Comparison of ENCODE assay signal across 1 cellular context in genomic region chr19:40216777-40217026, GRCh38.
TF ChIP-seq lines count a peak whose summit lies in the region.

No MANE protein-coding gene starts in this region.

TF ChIP-seq in IMR-90, 13 proteins besides CTCF, POLR2A, EP300 and RAD21:
- TF ChIP-seq CEBPB (IDR thresholded peaks at IDR 0.05; ENCODE audit: low read depth, low read length) (no peak), ELK1 (IDR thresholded peaks at IDR 0.05; ENCODE audit: borderline replicate concordance, low read depth, low read length) (no peak), MAZ (IDR thresholded peaks at IDR 0.05; ENCODE audit: borderline replicate concordance, low read depth, low read length) (no peak), RFX5 (IDR thresholded peaks at IDR 0.05; ENCODE audit: low read depth, low read length) (no peak), RCOR1 (IDR thresholded peaks at IDR 0.05; ENCODE audit: insufficient replicate concordance, low read length) (no peak), CHD1 (IDR thresholded peaks at IDR 0.05; ENCODE audit: low read depth, low read length) (no peak), SMC3 (IDR thresholded peaks at IDR 0.05; ENCODE audit: low read depth, low read length) (no peak), MAFK (IDR thresholded peaks at IDR 0.05; ENCODE audit: low read depth, low read length) (no peak), USF2 (IDR thresholded peaks at IDR 0.05; ENCODE audit: low read depth, low read length) (no peak), NFE2L2 (IDR thresholded peaks at IDR 0.05; ENCODE audit: low read depth, low read length) (no peak), BHLHE40 (IDR thresholded peaks at IDR 0.05; ENCODE audit: low read depth, low read length) (no peak), FOS (IDR thresholded peaks at IDR 0.05; ENCODE audit: low read depth, low read length) (no peak), MXI1 (IDR thresholded peaks at IDR 0.05; ENCODE audit: borderline replicate concordance, low read depth, low read length) (no peak)
